1 cellular context compared by ENCODE assay signal in the genomic region with DNA sequence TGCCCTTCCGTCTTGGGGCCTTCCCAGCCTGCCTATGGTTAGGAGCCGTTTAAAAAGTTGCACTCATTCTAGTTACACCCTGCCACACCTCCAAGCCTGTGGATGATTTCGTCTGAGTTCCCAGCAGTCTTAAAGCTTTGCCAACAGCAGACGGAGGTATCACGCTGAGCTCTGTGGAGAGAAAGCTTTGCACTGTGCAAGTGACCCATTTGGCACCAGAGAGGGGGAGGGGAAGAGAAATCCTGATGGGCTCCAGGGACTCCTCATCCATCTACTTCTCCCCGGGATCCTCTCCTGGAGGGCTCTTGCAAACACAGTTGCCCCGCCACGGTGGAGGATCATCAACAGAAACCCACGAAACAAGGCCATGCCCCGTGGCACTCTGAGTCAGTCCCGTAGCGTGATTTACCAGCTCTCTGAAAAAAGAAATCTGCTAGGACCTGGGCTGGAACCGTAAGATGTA.
TF ChIP-seq lines count a peak whose summit lies in the region.

No MANE protein-coding gene starts in this region.

TF ChIP-seq in SK-N-SH, 30 proteins besides CTCF, POLR2A, EP300 and RAD21 (continued from another document):
- TF ChIP-seq, protein P1, sequence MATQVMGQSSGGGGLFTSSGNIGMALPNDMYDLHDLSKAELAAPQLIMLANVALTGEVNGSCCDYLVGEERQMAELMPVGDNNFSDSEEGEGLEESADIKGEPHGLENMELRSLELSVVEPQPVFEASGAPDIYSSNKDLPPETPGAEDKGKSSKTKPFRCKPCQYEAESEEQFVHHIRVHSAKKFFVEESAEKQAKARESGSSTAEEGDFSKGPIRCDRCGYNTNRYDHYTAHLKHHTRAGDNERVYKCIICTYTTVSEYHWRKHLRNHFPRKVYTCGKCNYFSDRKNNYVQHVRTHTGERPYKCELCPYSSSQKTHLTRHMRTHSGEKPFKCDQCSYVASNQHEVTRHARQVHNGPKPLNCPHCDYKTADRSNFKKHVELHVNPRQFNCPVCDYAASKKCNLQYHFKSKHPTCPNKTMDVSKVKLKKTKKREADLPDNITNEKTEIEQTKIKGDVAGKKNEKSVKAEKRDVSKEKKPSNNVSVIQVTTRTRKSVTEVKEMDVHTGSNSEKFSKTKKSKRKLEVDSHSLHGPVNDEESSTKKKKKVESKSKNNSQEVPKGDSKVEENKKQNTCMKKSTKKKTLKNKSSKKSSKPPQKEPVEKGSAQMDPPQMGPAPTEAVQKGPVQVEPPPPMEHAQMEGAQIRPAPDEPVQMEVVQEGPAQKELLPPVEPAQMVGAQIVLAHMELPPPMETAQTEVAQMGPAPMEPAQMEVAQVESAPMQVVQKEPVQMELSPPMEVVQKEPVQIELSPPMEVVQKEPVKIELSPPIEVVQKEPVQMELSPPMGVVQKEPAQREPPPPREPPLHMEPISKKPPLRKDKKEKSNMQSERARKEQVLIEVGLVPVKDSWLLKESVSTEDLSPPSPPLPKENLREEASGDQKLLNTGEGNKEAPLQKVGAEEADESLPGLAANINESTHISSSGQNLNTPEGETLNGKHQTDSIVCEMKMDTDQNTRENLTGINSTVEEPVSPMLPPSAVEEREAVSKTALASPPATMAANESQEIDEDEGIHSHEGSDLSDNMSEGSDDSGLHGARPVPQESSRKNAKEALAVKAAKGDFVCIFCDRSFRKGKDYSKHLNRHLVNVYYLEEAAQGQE (IDR thresholded peaks at IDR 0.05; ENCODE audit: low read depth, low read length) = no peak
TF ChIP-seq in SK-N-SH: peak in this region for 0.
